ENCODE assay signal across 1 cellular context in the genomic region with DNA sequence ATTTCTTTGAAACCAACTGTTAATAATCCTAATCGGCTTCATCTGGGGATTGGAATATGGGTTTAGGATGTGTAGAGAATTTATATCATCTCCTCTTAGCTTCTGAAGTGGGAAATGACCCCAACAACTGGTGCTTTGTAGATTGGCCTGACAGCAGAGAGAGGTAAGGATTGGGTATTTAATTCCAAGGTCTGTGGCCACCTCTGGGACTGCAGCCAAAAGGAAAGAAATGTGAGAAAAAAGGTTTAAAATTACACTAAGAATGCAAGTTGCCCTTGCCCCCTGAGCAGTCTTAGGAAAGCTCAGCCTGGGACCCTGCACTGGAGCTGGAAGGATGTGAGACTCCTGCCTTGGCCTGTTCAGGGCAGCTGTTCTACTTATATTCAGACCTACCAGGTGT.
TF ChIP-seq lines count a peak whose summit lies in the region.

No MANE protein-coding gene starts in this region.

TF ChIP-seq in H1, 55 proteins besides CTCF, POLR2A, EP300 and RAD21 (continued from another document):
- TF ChIP-seq MAFK (IDR thresholded peaks at IDR 0.05; ENCODE audit: low read depth, low read length) (no peak), JUN (IDR thresholded peaks at IDR 0.05; ENCODE audit: low read depth, low read length) (no peak), NRF1 (IDR thresholded peaks at IDR 0.05; ENCODE audit: low read depth, low read length) (no peak), SIRT6 (IDR thresholded peaks at IDR 0.05; ENCODE audit: low read length) (no peak), CEBPB (IDR thresholded peaks at IDR 0.05; ENCODE audit: low read depth, low read length) (no peak), SRF (IDR thresholded peaks at IDR 0.05; ENCODE audit: low read depth, low read length) (no peak)
- TF ChIP-seq, protein P1, sequence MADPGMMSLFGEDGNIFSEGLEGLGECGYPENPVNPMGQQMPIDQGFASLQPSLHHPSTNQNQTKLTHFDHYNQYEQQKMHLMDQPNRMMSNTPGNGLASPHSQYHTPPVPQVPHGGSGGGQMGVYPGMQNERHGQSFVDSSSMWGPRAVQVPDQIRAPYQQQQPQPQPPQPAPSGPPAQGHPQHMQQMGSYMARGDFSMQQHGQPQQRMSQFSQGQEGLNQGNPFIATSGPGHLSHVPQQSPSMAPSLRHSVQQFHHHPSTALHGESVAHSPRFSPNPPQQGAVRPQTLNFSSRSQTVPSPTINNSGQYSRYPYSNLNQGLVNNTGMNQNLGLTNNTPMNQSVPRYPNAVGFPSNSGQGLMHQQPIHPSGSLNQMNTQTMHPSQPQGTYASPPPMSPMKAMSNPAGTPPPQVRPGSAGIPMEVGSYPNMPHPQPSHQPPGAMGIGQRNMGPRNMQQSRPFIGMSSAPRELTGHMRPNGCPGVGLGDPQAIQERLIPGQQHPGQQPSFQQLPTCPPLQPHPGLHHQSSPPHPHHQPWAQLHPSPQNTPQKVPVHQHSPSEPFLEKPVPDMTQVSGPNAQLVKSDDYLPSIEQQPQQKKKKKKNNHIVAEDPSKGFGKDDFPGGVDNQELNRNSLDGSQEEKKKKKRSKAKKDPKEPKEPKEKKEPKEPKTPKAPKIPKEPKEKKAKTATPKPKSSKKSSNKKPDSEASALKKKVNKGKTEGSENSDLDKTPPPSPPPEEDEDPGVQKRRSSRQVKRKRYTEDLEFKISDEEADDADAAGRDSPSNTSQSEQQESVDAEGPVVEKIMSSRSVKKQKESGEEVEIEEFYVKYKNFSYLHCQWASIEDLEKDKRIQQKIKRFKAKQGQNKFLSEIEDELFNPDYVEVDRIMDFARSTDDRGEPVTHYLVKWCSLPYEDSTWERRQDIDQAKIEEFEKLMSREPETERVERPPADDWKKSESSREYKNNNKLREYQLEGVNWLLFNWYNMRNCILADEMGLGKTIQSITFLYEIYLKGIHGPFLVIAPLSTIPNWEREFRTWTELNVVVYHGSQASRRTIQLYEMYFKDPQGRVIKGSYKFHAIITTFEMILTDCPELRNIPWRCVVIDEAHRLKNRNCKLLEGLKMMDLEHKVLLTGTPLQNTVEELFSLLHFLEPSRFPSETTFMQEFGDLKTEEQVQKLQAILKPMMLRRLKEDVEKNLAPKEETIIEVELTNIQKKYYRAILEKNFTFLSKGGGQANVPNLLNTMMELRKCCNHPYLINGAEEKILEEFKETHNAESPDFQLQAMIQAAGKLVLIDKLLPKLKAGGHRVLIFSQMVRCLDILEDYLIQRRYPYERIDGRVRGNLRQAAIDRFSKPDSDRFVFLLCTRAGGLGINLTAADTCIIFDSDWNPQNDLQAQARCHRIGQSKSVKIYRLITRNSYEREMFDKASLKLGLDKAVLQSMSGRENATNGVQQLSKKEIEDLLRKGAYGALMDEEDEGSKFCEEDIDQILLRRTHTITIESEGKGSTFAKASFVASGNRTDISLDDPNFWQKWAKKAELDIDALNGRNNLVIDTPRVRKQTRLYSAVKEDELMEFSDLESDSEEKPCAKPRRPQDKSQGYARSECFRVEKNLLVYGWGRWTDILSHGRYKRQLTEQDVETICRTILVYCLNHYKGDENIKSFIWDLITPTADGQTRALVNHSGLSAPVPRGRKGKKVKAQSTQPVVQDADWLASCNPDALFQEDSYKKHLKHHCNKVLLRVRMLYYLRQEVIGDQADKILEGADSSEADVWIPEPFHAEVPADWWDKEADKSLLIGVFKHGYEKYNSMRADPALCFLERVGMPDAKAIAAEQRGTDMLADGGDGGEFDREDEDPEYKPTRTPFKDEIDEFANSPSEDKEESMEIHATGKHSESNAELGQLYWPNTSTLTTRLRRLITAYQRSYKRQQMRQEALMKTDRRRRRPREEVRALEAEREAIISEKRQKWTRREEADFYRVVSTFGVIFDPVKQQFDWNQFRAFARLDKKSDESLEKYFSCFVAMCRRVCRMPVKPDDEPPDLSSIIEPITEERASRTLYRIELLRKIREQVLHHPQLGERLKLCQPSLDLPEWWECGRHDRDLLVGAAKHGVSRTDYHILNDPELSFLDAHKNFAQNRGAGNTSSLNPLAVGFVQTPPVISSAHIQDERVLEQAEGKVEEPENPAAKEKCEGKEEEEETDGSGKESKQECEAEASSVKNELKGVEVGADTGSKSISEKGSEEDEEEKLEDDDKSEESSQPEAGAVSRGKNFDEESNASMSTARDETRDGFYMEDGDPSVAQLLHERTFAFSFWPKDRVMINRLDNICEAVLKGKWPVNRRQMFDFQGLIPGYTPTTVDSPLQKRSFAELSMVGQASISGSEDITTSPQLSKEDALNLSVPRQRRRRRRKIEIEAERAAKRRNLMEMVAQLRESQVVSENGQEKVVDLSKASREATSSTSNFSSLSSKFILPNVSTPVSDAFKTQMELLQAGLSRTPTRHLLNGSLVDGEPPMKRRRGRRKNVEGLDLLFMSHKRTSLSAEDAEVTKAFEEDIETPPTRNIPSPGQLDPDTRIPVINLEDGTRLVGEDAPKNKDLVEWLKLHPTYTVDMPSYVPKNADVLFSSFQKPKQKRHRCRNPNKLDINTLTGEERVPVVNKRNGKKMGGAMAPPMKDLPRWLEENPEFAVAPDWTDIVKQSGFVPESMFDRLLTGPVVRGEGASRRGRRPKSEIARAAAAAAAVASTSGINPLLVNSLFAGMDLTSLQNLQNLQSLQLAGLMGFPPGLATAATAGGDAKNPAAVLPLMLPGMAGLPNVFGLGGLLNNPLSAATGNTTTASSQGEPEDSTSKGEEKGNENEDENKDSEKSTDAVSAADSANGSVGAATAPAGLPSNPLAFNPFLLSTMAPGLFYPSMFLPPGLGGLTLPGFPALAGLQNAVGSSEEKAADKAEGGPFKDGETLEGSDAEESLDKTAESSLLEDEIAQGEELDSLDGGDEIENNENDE (IDR thresholded peaks at IDR 0.05; ENCODE audit: insufficient replicate concordance, low read length): no peak
- TF ChIP-seq, protein P2, sequence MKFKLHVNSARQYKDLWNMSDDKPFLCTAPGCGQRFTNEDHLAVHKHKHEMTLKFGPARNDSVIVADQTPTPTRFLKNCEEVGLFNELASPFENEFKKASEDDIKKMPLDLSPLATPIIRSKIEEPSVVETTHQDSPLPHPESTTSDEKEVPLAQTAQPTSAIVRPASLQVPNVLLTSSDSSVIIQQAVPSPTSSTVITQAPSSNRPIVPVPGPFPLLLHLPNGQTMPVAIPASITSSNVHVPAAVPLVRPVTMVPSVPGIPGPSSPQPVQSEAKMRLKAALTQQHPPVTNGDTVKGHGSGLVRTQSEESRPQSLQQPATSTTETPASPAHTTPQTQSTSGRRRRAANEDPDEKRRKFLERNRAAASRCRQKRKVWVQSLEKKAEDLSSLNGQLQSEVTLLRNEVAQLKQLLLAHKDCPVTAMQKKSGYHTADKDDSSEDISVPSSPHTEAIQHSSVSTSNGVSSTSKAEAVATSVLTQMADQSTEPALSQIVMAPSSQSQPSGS (IDR thresholded peaks at IDR 0.05; ENCODE audit: low read length): no peak
